8 cellular contexts compared by ENCODE assay signal in genomic region chr11:110712643-110713468, GRCh38. TPM values are rescaled to one million over a fixed set of nuclear protein-coding genes. Genes with fewer than 3 reads are reported as not detected.
DNase-seq lines count a peak whose midpoint lies in the region; ATAC-seq and TF ChIP-seq lines count a peak whose summit lies in the region.

No MANE protein-coding gene starts in this region.

- peak overlapping the region; percentile 86 for H3K4me2 ChIP-seq in smooth muscle cell

- peak overlapping the region; percentile 61 for H3K4me3 ChIP-seq in smooth muscle cell

- peak; percentile 18 for ATAC-seq in HG02678 (IDR thresholded peaks at IDR 0.05; ENCODE audit: unreplicated experiment)

- H2AFZ ChIP-seq in smooth muscle cell (ENCODE audit: low read depth), result peak overlapping the region; percentile 79

- DNase-seq in NCI-H2107 treated with DMSO at 0.1 percent for 48 hours (lab: John Stamatoyannopoulos, UW; ENCODE audit: unreplicated experiment) (peak; percentile 5), NCI-H2107 (lab: John Stamatoyannopoulos, UW) (no peak), NCI-H748 (lab: John Stamatoyannopoulos, UW; ENCODE audit: unreplicated experiment) (peak; percentile 80), cerebellar cortex (ENCODE audit: low spot score) (peak; percentile 83), kidney tubule cell (ENCODE audit: low spot score) (peak; percentile 9), smooth muscle cell (lab: John Stamatoyannopoulos, UW; ENCODE audit: unreplicated experiment) (no peak)
- no peak for DNase-seq in effector CD4-positive, alpha-beta T cell

- peaks cover 53% of the 10 kb centered on the region for H3K27me3 ChIP-seq in smooth muscle cell (ENCODE audit: low read depth)

- H4K20me1 ChIP-seq in smooth muscle cell (ENCODE audit: low read depth), result no peaks in the 10 kb centered on the region

- H3K9ac ChIP-seq in smooth muscle cell (ENCODE audit: low read depth), result no peak overlapping the region

- no peak overlapping the region for H3K27ac ChIP-seq in smooth muscle cell (ENCODE audit: low read depth)

- H3K4me1 ChIP-seq in smooth muscle cell (ENCODE audit: low read depth), result peaks cover 9% of the 10 kb centered on the region

- WGBS in smooth muscle cell (ENCODE audit: low lambda C conversion rate), result 3% methylated on average over 52 of the region's 52 CpGs

- H3K79me2 ChIP-seq in smooth muscle cell (ENCODE audit: low read depth), result no peaks in the 10 kb centered on the region

- no peaks in the 10 kb centered on the region for H3F3A ChIP-seq in smooth muscle cell (ENCODE audit: low read depth)

- no peaks in the 10 kb centered on the region for H3K36me3 ChIP-seq in smooth muscle cell (ENCODE audit: low read depth)

- no peak for TF ChIP-seq CTCF in smooth muscle cell (IDR thresholded peaks at IDR 0.05; ENCODE audit: borderline replicate concordance, insufficient read depth, poor library complexity, severe bottlenecking)

- no peaks in the 10 kb centered on the region for H3K9me3 ChIP-seq in smooth muscle cell (replicated peaks; ENCODE audit: low read depth)

RNA-seq across cellular contexts. Expression of gene ARHGAP20, which starts 0.6 kb away (rescaled TPM):
- 1.1 and 1.6 TPM in 2 replicates for total RNA-seq in smooth muscle cell
- polyA plus RNA-seq in smooth muscle cell, result 0.33 and 1.1 TPM in 2 replicates

Comparison
In these comparisons a context has a peak if more than half of its experiments do, and no peak if none do; other contexts are left out.
1. DNase-seq: peak in NCI-H2107 treated with DMSO at 0.1 percent for 48 hours (single experiment), NCI-H748 (single experiment), cerebellar cortex (single experiment) and kidney tubule cell (single experiment); none in NCI-H2107 (single experiment), smooth muscle cell (single experiment) and effector CD4-positive, alpha-beta T cell (single experiment).